1 cellular context compared by ENCODE assay signal in the genomic region with DNA sequence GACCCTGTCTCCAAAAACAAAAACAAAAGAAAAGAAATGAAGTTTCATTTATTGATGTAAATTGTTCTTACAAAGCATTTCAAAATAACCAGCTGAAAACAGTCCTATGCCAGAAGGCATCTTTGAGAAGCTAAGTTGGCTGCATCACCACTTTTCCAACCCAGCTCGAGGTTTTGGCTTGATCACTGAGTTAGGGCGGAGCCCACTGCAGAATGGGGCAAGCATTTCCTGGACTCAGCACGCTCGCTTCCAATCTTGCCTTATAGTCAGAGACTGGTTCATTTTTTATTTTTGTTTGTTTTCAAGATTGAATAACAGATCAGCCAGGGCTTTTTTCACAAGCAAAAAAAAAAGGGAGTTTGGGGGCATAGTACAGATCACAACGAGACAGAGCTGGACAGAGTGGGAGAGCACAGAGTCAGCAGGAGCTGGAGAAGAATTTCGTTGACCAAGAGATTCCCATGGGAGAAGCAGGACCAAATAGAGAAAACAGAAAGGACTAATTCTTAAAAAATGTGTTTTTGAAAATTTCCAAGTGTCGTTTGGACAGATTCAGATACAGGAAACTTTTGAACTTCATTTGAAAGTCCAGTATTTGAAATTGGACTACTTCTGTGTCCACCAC.
TF ChIP-seq lines count a peak whose summit lies in the region.

No MANE protein-coding gene starts in this region.

TF ChIP-seq in GM23338, 12 proteins besides CTCF, POLR2A, EP300 and RAD21:
- TF ChIP-seq ZNF462 (CRISPR knock-in tag; IDR thresholded peaks at IDR 0.05) (no peak), REST (IDR thresholded peaks at IDR 0.05; ENCODE audit: unreplicated experiment) (no peak), CREB1 (CRISPR knock-in tag; IDR thresholded peaks at IDR 0.05; ENCODE audit: low read depth) (no peak), POLR2AphosphoS5 (IDR thresholded peaks at IDR 0.05; ENCODE audit: low read depth) (no peak), EZH2 (IDR thresholded peaks at IDR 0.05; ENCODE audit: low read depth, unreplicated experiment) (no peak), ETS1 (IDR thresholded peaks at IDR 0.05) (no peak), STAT1 (IDR thresholded peaks at IDR 0.05; ENCODE audit: unreplicated experiment) (no peak), ZNF114 (CRISPR knock-in tag; IDR thresholded peaks at IDR 0.05) (no peak), EZH2phosphoT487 (IDR thresholded peaks at IDR 0.05; ENCODE audit: unreplicated experiment) (no peak), JUNB (IDR thresholded peaks at IDR 0.05; ENCODE audit: unreplicated experiment) (no peak), NANOG (IDR thresholded peaks at IDR 0.05; ENCODE audit: borderline replicate concordance) (no peak)
